In the genomic region with DNA sequence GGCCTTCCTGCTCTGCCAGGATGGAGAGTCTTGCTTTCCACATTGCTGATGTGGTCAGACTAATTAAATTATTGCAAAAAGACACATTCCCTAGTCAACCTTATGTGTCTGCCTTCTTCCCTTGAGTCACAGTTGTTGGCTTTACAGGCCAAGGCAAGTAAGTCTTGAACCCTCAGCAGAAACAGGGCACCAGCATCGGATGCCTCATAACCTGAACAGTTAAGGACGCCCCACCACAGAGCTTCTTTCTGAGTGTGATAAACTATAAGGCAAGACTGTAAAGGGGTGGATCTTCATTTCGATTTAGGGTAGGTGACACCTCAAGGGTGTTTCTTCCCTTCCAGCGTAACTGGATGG, we compare ENCODE assay signal across 8 cellular contexts. TPM values are rescaled to one million over a fixed set of nuclear protein-coding genes. Genes with fewer than 3 reads are reported as not detected.
DNase-seq lines count a peak whose midpoint lies in the region; ATAC-seq and TF ChIP-seq lines count a peak whose summit lies in the region.

No MANE protein-coding gene starts in this region.

- H3K9me3 Mint-ChIP-seq in brain: no peaks in the 10 kb centered on the region

- peak overlapping the region; percentile 85 to 91 for H3K27ac ChIP-seq in mucosa of rectum (ENCODE audit: low read depth in 2 of 2, low read length in 2 of 2)

- peaks cover 8% of the 10 kb centered on the region in 2 donors for H3K4me1 ChIP-seq in mucosa of rectum (ENCODE audit: control insufficient read depth in 2 of 2, insufficient read depth in 2 of 2, low read length in 2 of 2)

- peak overlapping the region; percentile 85 to 88 (median 86) for H3K4me3 Mint-ChIP-seq in brain

- DNase-seq in stimulated activated naive CD4-positive, alpha-beta T cell treated with Interleukin-2 at 50 U/mL for 16 hours (lab: John Stamatoyannopoulos, UW): peak; percentile 56
- DNase-seq in stimulated activated naive CD4-positive, alpha-beta T cell (lab: John Stamatoyannopoulos, UW): no peak
- DNase-seq in GDM1 (lab: John Stamatoyannopoulos, UW): no peak
- DNase-seq in NCI-H524 treated with DMSO at 0.1 percent for 48 hours (lab: John Stamatoyannopoulos, UW): no peak

- H3K27me3 ChIP-seq in mucosa of rectum (ENCODE audit: control insufficient read depth in 2 of 2, insufficient read depth in 2 of 2, low read length in 2 of 2): no peaks in the 10 kb centered on the region

- peaks cover 7% of the 10 kb centered on the region for H3K27me3 Mint-ChIP-seq in brain

- H3K36me3 ChIP-seq in mucosa of rectum (ENCODE audit: control insufficient read depth in 2 of 2, insufficient read depth in 2 of 2, low read length in 2 of 2): peaks cover 0 to 2% of the 10 kb centered on the region in 2 donors

- ATAC-seq in GM21360 (IDR thresholded peaks at IDR 0.05; ENCODE audit: unreplicated experiment) (no peak), GM18868 (IDR thresholded peaks at IDR 0.05; ENCODE audit: unreplicated experiment) (no peak)

- peak overlapping the region; percentile 86 to 87 for H3K4me3 ChIP-seq in mucosa of rectum (ENCODE audit: low read length in 2 of 2)

- peaks cover 45% of the 10 kb centered on the region for H3K4me1 Mint-ChIP-seq in brain

- peak overlapping the region; percentile 78 to 86 for H3K9ac ChIP-seq in mucosa of rectum (ENCODE audit: low read depth in 1 of 2, low read length in 2 of 2)

- H3K27ac Mint-ChIP-seq in brain: peak overlapping the region; percentile 84 to 95 (median 91)

- peaks cover 23% of the 10 kb centered on the region for H3K36me3 Mint-ChIP-seq in brain

- no peaks in the 10 kb centered on the region for H3K9me3 ChIP-seq in mucosa of rectum (ENCODE audit: control insufficient read depth in 2 of 2, low read length in 2 of 2)

- no peak for TF ChIP-seq CTCF in brain (conservative IDR thresholded peaks at IDR 0.05)

RNA-seq across cellular contexts. Expression of a gene that starts 0.7 kb away (rescaled TPM):
- polyA plus RNA-seq in brain (ENCODE audit: insufficient read depth, low read depth, low replicate concordance): 22.7 TPM
